8 cellular contexts compared by ENCODE assay signal in the genomic region with DNA sequence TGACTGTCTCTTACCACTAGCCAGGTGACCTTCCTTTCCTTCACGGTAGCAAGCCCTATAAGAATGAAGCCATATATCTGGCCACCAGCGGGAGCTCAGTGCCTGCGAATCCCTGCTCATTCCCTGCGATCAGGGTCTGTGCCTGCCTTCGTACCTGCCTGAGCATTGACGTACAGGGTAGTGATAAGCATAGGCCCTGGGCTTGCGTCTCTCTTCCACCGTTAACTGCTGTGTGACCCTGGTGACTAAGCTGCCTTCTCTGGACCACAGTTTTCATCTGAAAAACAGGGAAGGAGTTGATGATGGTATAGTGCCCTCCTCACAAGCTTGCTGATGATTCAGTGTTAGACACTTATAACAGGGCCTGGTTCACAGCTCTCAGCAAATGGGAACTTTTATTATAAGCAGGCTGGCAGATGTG. TPM values are rescaled to one million over a fixed set of nuclear protein-coding genes. Genes with fewer than 3 reads are reported as not detected.
DNase-seq lines count a peak whose midpoint lies in the region; ATAC-seq lines count a peak whose summit lies in the region.

No MANE protein-coding gene starts in this region.

- peaks cover 61% of the 10 kb centered on the region for H3K36me3 Mint-ChIP-seq in activated CD8-positive, alpha-beta memory T cell treated with anti-CD3 and anti-CD28 coated beads, Interleukin-2, amount 10 ng/mL, durations not matched to agents 7 days and 5 days
- H3K36me3 Mint-ChIP-seq in immature natural killer cell = peaks cover 2 to 31% (median 5%) of the 10 kb centered on the region in 3 donors

- H3K27ac Mint-ChIP-seq in activated CD8-positive, alpha-beta memory T cell treated with anti-CD3 and anti-CD28 coated beads, Interleukin-2, amount 10 ng/mL, durations not matched to agents 7 days and 5 days = peak overlapping the region; percentile 97
- peak overlapping the region; percentile 98 to 99 (median 99) for H3K27ac Mint-ChIP-seq in immature natural killer cell

- peak; percentile 5 for ATAC-seq in activated CD8-positive, alpha-beta memory T cell treated with anti-CD3 and anti-CD28 coated beads, Interleukin-2, amount 10 ng/mL, durations not matched to agents 7 days and 5 days
- no peak for ATAC-seq in HG03457 (IDR thresholded peaks at IDR 0.05; ENCODE audit: unreplicated experiment)

- H3K4me1 Mint-ChIP-seq in activated CD8-positive, alpha-beta memory T cell treated with anti-CD3 and anti-CD28 coated beads, Interleukin-2, amount 10 ng/mL, durations not matched to agents 7 days and 5 days = peaks cover 47% of the 10 kb centered on the region
- H3K4me1 Mint-ChIP-seq in immature natural killer cell = peaks cover 67 to 77% of the 10 kb centered on the region in 2 donors

- CTCF ChIA-PET in activated CD8-positive, alpha-beta memory T cell treated with anti-CD3 and anti-CD28 coated beads, Interleukin-2, amount 10 ng/mL, durations not matched to agents 7 days and 5 days (lab: Charles Lee) = interaction anchor here (0.6 to 11.0 kb wide), 11 partner anchors 9 to 212 kb away, joined by 3 to 157 read pairs (median 4); partner anchors contain the start of gene MEAF6

- no peaks in the 10 kb centered on the region for H3K27me3 Mint-ChIP-seq in activated CD8-positive, alpha-beta memory T cell treated with anti-CD3 and anti-CD28 coated beads, Interleukin-2, amount 10 ng/mL, durations not matched to agents 7 days and 5 days
- H3K27me3 Mint-ChIP-seq in immature natural killer cell (ENCODE audit: low read depth in 3 of 3) = peaks cover 23 to 59% (median 24%) of the 10 kb centered on the region in 3 donors

- H3K4me3 Mint-ChIP-seq in activated CD8-positive, alpha-beta memory T cell treated with anti-CD3 and anti-CD28 coated beads, Interleukin-2, amount 10 ng/mL, durations not matched to agents 7 days and 5 days = peak overlapping the region; percentile 96
- H3K4me3 Mint-ChIP-seq in immature natural killer cell = peak overlapping the region; percentile 94 to 98 (median 95)

- no peaks in the 10 kb centered on the region for H3K9me3 Mint-ChIP-seq in activated CD8-positive, alpha-beta memory T cell treated with anti-CD3 and anti-CD28 coated beads, Interleukin-2, amount 10 ng/mL, durations not matched to agents 7 days and 5 days (ENCODE audit: low read depth)
- peaks cover 0 to 2% (median 0%) of the 10 kb centered on the region in 6 donors for H3K9me3 Mint-ChIP-seq in immature natural killer cell

- DNase-seq in A172 (ENCODE audit: low spot score) (peak; percentile 41), HT-29 (ENCODE audit: low spot score) (peak; percentile 62), immature natural killer cell (peak; percentile 61 to 66 (median 64)), UCSD-AML1 (lab: John Stamatoyannopoulos, UW; ENCODE audit: unreplicated experiment) (no peak), medulla oblongata (ENCODE audit: extremely low spot score) (no peak)
- peak; percentile 64 for DNase-seq in activated CD8-positive, alpha-beta memory T cell treated with anti-CD3 and anti-CD28 coated beads, Interleukin-2, amount 10 ng/mL, durations not matched to agents 7 days and 5 days
- DNase-seq in stimulated activated naive CD4-positive, alpha-beta T cell treated with Interleukin-2 at 50 U/mL for 16 hours (lab: John Stamatoyannopoulos, UW) = peak; percentile 55

RNA-seq across cellular contexts. Expression of gene ZC3H12A, which starts 4.1 kb away (rescaled TPM):
- 5.8 and 7.1 TPM in 2 replicates for total RNA-seq in A172 (2014; rRNA removed; shearing (Covaris generic))
- total RNA-seq in HT-29 (2014; rRNA removed; shearing (Covaris generic)) = 99.3 and 105 TPM in 2 replicates
- 10 to 100 TPM; 20.9 to 35.4 TPM for total RNA-seq in activated CD8-positive, alpha-beta memory T cell treated with anti-CD3 and anti-CD28 coated beads, Interleukin-2, amount 10 ng/mL, durations not matched to agents 7 days and 5 days
- 10 to 100 TPM in 2 of 3 donors, 1 to 10 TPM in 1; 9.6 to 14.6 (median 13.1) TPM for polyA plus RNA-seq in immature natural killer cell

RNA-seq across cellular contexts. Expression of gene MEAF6, which starts 36.1 kb away (rescaled TPM):
- total RNA-seq in A172 (2014; rRNA removed; shearing (Covaris generic)) = 68.5 and 83.0 TPM in 2 replicates
- 23.5 and 52.8 TPM in 2 replicates for total RNA-seq in HT-29 (2014; rRNA removed; shearing (Covaris generic))
- 10 to 100 TPM; 63.2 to 80.7 TPM for total RNA-seq in activated CD8-positive, alpha-beta memory T cell treated with anti-CD3 and anti-CD28 coated beads, Interleukin-2, amount 10 ng/mL, durations not matched to agents 7 days and 5 days
- 100 to 1,000 TPM; 147 to 185 (median 181) TPM for polyA plus RNA-seq in immature natural killer cell

Comparison
In these comparisons a context has a peak if more than half of its experiments do, and no peak if none do; other contexts are left out.
1. DNase-seq: peak in A172 (single experiment), HT-29 (single experiment), activated CD8-positive, alpha-beta memory T cell treated with anti-CD3 and anti-CD28 coated beads, Interleukin-2, amount 10 ng/mL, durations not matched to agents 7 days and 5 days (single experiment), immature natural killer cell (3 of 3) and stimulated activated naive CD4-positive, alpha-beta T cell treated with Interleukin-2 at 50 U/mL for 16 hours (single experiment); none in UCSD-AML1 (single experiment) and medulla oblongata (single experiment).